In the genomic region with DNA sequence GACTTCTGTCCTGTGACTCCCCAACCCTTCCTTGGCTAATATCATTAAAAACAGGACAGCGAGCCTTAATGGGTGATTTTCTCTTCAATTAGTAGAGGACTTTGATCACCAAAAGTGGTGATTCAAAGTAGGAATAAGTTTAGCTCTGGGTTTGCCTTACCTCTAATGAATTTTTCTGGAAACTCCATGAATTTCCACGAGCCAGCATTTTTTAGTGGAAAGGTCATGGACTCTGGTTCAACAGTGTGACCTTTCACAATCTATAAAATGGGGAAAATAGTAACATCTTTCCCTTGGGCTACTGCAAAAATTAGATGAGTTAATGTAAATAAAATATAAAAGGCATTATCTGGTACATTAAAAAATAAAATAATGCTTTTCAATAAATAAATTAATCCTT, we compare ENCODE assay signal across 27 cellular contexts.
"Had no signal": no experiment of that assay in that cellular context is flagged by ENCODE, and none has a peak within 500 bp of the region (broad histone marks: within the 10 kb centered on the region; RNA-seq: fewer than 3 reads in every experiment).

No MANE protein-coding gene starts in this region.

- H3K4me1 Mint-ChIP-seq: naive thymus-derived CD8-positive, alpha-beta T cell; stimulated activated naive B cell treated with anti-CD40 and anti-IgM and Interleukin-4, amounts not matched to agents 10 μg/mL and 1 μg/mL and 100 μg/mL, for 72 hours had no signal

- H3K4me1 ChIP-seq: colonic mucosa, gastroesophageal sphincter, heart left ventricle, left lung, parathyroid adenoma, right lobe of liver, tibial nerve, upper lobe of right lung, uterus had no signal

- H2AFZ ChIP-seq: hepatocyte, parathyroid adenoma had no signal

- H3K36me3 Mint-ChIP-seq: naive thymus-derived CD8-positive, alpha-beta T cell; stimulated activated naive B cell treated with anti-CD40 and anti-IgM and Interleukin-4, amounts not matched to agents 10 μg/mL and 1 μg/mL and 100 μg/mL, for 72 hours had no signal

- ATAC-seq: esophagus mucosa; gastroesophageal sphincter; heart left ventricle; left cardiac atrium; left lung; naive thymus-derived CD8-positive, alpha-beta T cell; right lobe of liver; stimulated activated naive B cell treated with anti-CD40 and anti-IgM and Interleukin-4, amounts not matched to agents 10 μg/mL and 1 μg/mL and 100 μg/mL, for 72 hours; upper lobe of right lung had no signal

- H3K27ac Mint-ChIP-seq: dendritic cell treated with granulocyte-macrophage colony-stimulating factor and Interleukin-4, amounts not matched to agents 40 ng/mL and 50 ng/mL, for 4 days; endodermal cell; naive thymus-derived CD8-positive, alpha-beta T cell; stimulated activated naive B cell treated with anti-CD40 and anti-IgM and Interleukin-4, amounts not matched to agents 10 μg/mL and 1 μg/mL and 100 μg/mL, for 72 hours; stimulated activated naive CD8-positive, alpha-beta T cell treated with anti-CD3 and anti-CD28 coated beads, Interleukin-15, Interleukin-2, amounts not matched to agents 100 ng/mL and 50 ng/mL, for 24 hours had no signal

- H3K9me3 Mint-ChIP-seq: dendritic cell treated with granulocyte-macrophage colony-stimulating factor and Interleukin-4, amounts not matched to agents 40 ng/mL and 50 ng/mL, for 4 days; endodermal cell; stimulated activated naive B cell treated with anti-CD40 and anti-IgM and Interleukin-4, amounts not matched to agents 10 μg/mL and 1 μg/mL and 100 μg/mL, for 72 hours; stimulated activated naive CD8-positive, alpha-beta T cell treated with anti-CD3 and anti-CD28 coated beads, Interleukin-15, Interleukin-2, amounts not matched to agents 100 ng/mL and 50 ng/mL, for 24 hours had no signal

- H3K27ac ChIP-seq: colonic mucosa, epithelial cell of prostate, gastroesophageal sphincter, heart left ventricle, hepatocyte, left lung, parathyroid adenoma, right lobe of liver, thoracic aorta, tibial nerve, upper lobe of right lung, uterus had no signal

- H3K4me3 ChIP-seq: colonic mucosa, gastroesophageal sphincter, heart left ventricle, hepatocyte, left lung, right lobe of liver, thoracic aorta, tibial nerve, upper lobe of right lung, uterus had no signal

- H3K36me3 ChIP-seq: colonic mucosa, gastroesophageal sphincter, heart left ventricle, left lung, right lobe of liver, thoracic aorta, tibial nerve, upper lobe of right lung, uterus had no signal

- H3K9ac ChIP-seq: parathyroid adenoma had no signal

- H3K79me2 ChIP-seq: hepatocyte, parathyroid adenoma had no signal

- H3K4me2 ChIP-seq: hepatocyte had no signal

- DNase-seq: colonic mucosa; effector CD8-positive, alpha-beta T cell; foreskin fibroblast; heart left ventricle; kidney; left cardiac atrium; left lung; mesenchymal stem cell; midbrain; naive thymus-derived CD8-positive, alpha-beta T cell; right lobe of liver; small intestine; stimulated activated CD4-positive, alpha-beta T cell treated with anti-CD3 and anti-CD28 coated beads, Interleukin-15, amount 100 ng/mL, for 24 hours; stimulated activated CD4-positive, alpha-beta T cell treated with anti-CD3 and anti-CD28 coated beads, Interleukin-2, amount 100 ng/mL, for 48 hours; stimulated activated naive B cell treated with anti-CD40 and anti-IgM and Interleukin-4, amounts not matched to agents 10 μg/mL and 1 μg/mL and 100 μg/mL, for 72 hours; upper lobe of right lung; uterus had no signal

- H3K27me3 ChIP-seq: colonic mucosa, gastroesophageal sphincter, heart left ventricle, hepatocyte, left lung, right lobe of liver, tibial nerve, upper lobe of right lung, uterus had no signal

- H3K4me3 Mint-ChIP-seq: dendritic cell treated with granulocyte-macrophage colony-stimulating factor and Interleukin-4, amounts not matched to agents 40 ng/mL and 50 ng/mL, for 4 days; naive thymus-derived CD8-positive, alpha-beta T cell; stimulated activated naive B cell treated with anti-CD40 and anti-IgM and Interleukin-4, amounts not matched to agents 10 μg/mL and 1 μg/mL and 100 μg/mL, for 72 hours; stimulated activated naive CD8-positive, alpha-beta T cell treated with anti-CD3 and anti-CD28 coated beads, Interleukin-15, Interleukin-2, amounts not matched to agents 100 ng/mL and 50 ng/mL, for 24 hours had no signal

- H3K27me3 Mint-ChIP-seq: dendritic cell treated with granulocyte-macrophage colony-stimulating factor and Interleukin-4, amounts not matched to agents 40 ng/mL and 50 ng/mL, for 4 days; stimulated activated naive B cell treated with anti-CD40 and anti-IgM and Interleukin-4, amounts not matched to agents 10 μg/mL and 1 μg/mL and 100 μg/mL, for 72 hours had no signal

- H3K9me3 ChIP-seq: colonic mucosa, gastroesophageal sphincter, heart left ventricle, left lung, right lobe of liver, thoracic aorta, tibial nerve, upper lobe of right lung, uterus had no signal
